Comparison of ENCODE assay signal across 1 cellular context in the genomic region with DNA sequence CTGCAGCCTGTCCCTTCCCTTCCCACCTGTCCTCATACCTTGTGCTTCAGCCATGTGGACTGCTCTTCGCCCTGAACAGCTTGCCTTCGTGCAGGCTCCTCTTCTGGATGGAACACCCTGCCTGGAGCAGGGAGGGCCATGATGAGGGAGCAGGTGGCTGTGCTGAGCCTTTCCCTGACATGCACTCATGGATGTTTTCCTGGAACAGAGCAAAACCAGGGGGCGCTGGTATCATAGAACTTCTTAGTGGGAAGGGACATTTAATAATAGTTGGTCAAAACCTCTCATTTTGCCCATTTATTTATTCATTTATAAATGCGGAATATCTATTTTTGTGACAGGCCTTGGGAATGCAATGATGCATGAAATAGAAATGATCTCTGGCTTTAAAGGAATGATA.
TF ChIP-seq lines count a peak whose summit lies in the region.

No MANE protein-coding gene starts in this region.

TF ChIP-seq in WTC11, 78 proteins besides CTCF, POLR2A, EP300 and RAD21:
- TF ChIP-seq, protein P1, sequence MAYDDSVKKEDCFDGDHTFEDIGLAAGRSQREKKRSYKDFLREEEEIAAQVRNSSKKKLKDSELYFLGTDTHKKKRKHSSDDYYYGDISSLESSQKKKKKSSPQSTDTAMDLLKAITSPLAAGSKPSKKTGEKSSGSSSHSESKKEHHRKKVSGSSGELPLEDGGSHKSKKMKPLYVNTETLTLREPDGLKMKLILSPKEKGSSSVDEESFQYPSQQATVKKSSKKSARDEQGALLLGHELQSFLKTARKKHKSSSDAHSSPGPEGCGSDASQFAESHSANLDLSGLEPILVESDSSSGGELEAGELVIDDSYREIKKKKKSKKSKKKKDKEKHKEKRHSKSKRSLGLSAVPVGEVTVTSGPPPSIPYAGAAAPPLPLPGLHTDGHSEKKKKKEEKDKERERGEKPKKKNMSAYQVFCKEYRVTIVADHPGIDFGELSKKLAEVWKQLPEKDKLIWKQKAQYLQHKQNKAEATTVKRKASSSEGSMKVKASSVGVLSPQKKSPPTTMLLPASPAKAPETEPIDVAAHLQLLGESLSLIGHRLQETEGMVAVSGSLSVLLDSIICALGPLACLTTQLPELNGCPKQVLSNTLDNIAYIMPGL (CRISPR knock-in tag; IDR thresholded peaks at IDR 0.05): no peak
- no peak for TF ChIP-seq TEAD4 (CRISPR knock-in tag; IDR thresholded peaks at IDR 0.05)
- TF ChIP-seq ATF1 (CRISPR knock-in tag; IDR thresholded peaks at IDR 0.05): no peak
- no peak for TF ChIP-seq JUN (CRISPR knock-in tag; IDR thresholded peaks at IDR 0.05)
- no peak for TF ChIP-seq OVOL2 (CRISPR knock-in tag; IDR thresholded peaks at IDR 0.05; ENCODE audit: borderline replicate concordance)
- TF ChIP-seq, protein P2, sequence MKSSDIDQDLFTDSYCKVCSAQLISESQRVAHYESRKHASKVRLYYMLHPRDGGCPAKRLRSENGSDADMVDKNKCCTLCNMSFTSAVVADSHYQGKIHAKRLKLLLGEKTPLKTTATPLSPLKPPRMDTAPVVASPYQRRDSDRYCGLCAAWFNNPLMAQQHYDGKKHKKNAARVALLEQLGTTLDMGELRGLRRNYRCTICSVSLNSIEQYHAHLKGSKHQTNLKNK (CRISPR knock-in tag; IDR thresholded peaks at IDR 0.05): no peak
- no peak for TF ChIP-seq ZNF121 (CRISPR knock-in tag; IDR thresholded peaks at IDR 0.05)
